1 cellular context compared by ENCODE assay signal in genomic region chr15:48974865-48975264, GRCh38.
TF ChIP-seq lines count a peak whose summit lies in the region.

No MANE protein-coding gene starts in this region.

TF ChIP-seq in IMR-90, 13 proteins besides CTCF, POLR2A, EP300 and RAD21:
- TF ChIP-seq SMC3 (IDR thresholded peaks at IDR 0.05; ENCODE audit: low read depth, low read length) (no peak), FOS (IDR thresholded peaks at IDR 0.05; ENCODE audit: low read depth, low read length) (no peak), ELK1 (IDR thresholded peaks at IDR 0.05; ENCODE audit: borderline replicate concordance, low read depth, low read length) (no peak), MXI1 (IDR thresholded peaks at IDR 0.05; ENCODE audit: borderline replicate concordance, low read depth, low read length) (no peak), CEBPB (IDR thresholded peaks at IDR 0.05; ENCODE audit: low read depth, low read length) (no peak), USF2 (IDR thresholded peaks at IDR 0.05; ENCODE audit: low read depth, low read length) (no peak), MAFK (IDR thresholded peaks at IDR 0.05; ENCODE audit: low read depth, low read length) (no peak), CHD1 (IDR thresholded peaks at IDR 0.05; ENCODE audit: low read depth, low read length) (no peak), MAZ (IDR thresholded peaks at IDR 0.05; ENCODE audit: borderline replicate concordance, low read depth, low read length) (no peak), RFX5 (IDR thresholded peaks at IDR 0.05; ENCODE audit: low read depth, low read length) (no peak), RCOR1 (IDR thresholded peaks at IDR 0.05; ENCODE audit: insufficient replicate concordance, low read length) (no peak), NFE2L2 (IDR thresholded peaks at IDR 0.05; ENCODE audit: low read depth, low read length) (no peak), BHLHE40 (IDR thresholded peaks at IDR 0.05; ENCODE audit: low read depth, low read length) (no peak)
